1 cellular context compared by ENCODE assay signal in genomic region chr1:212520746-212521145, GRCh38.
TF ChIP-seq lines count a peak whose summit lies in the region.

No MANE protein-coding gene starts in this region.

TF ChIP-seq in GM23338, 12 proteins besides CTCF, POLR2A, EP300 and RAD21 (continued from another document):
- TF ChIP-seq, protein P1, sequence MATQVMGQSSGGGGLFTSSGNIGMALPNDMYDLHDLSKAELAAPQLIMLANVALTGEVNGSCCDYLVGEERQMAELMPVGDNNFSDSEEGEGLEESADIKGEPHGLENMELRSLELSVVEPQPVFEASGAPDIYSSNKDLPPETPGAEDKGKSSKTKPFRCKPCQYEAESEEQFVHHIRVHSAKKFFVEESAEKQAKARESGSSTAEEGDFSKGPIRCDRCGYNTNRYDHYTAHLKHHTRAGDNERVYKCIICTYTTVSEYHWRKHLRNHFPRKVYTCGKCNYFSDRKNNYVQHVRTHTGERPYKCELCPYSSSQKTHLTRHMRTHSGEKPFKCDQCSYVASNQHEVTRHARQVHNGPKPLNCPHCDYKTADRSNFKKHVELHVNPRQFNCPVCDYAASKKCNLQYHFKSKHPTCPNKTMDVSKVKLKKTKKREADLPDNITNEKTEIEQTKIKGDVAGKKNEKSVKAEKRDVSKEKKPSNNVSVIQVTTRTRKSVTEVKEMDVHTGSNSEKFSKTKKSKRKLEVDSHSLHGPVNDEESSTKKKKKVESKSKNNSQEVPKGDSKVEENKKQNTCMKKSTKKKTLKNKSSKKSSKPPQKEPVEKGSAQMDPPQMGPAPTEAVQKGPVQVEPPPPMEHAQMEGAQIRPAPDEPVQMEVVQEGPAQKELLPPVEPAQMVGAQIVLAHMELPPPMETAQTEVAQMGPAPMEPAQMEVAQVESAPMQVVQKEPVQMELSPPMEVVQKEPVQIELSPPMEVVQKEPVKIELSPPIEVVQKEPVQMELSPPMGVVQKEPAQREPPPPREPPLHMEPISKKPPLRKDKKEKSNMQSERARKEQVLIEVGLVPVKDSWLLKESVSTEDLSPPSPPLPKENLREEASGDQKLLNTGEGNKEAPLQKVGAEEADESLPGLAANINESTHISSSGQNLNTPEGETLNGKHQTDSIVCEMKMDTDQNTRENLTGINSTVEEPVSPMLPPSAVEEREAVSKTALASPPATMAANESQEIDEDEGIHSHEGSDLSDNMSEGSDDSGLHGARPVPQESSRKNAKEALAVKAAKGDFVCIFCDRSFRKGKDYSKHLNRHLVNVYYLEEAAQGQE (IDR thresholded peaks at IDR 0.05; ENCODE audit: unreplicated experiment) = no peak
- no peak for TF ChIP-seq EZH2 (IDR thresholded peaks at IDR 0.05; ENCODE audit: low read depth, unreplicated experiment)
